ENCODE assay signal across 18 cellular contexts in the genomic region with DNA sequence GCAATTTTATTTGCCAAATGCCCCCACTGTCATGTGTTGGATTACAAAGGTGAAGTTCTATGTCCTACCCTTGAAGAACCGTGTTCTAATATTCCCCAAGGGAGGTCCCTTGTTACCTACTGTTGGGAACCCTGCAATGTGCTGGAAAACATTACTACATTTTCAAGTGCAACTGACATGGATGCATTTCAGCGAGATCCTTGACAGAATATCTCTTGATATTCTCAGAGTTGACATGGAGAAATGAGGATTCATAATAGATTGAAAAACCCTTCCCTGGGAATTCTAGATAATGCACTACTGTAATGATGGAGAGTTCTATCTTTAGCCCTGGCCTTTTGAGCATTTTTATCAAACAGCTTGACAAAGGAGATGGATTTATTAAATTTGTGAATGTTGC.
"Had no signal": no experiment of that assay in that cellular context is flagged by ENCODE, and none has a peak within 500 bp of the region (broad histone marks: within the 10 kb centered on the region; RNA-seq: fewer than 3 reads in every experiment).

No MANE protein-coding gene starts in this region.

- H3K27ac ChIP-seq: coronary artery, dorsolateral prefrontal cortex, esophagus muscularis mucosa, foreskin keratinocyte, gastroesophageal sphincter, hepatocyte, left lung, lower lobe of right lung had no signal

- H2AFZ ChIP-seq: hepatocyte had no signal

- H3K27me3 ChIP-seq: dorsolateral prefrontal cortex, esophagus muscularis mucosa, foreskin keratinocyte, gastroesophageal sphincter, hepatocyte, left lung had no signal

- ATAC-seq: foreskin keratinocyte, gastroesophageal sphincter, left lung, lower lobe of right lung, mucosa of descending colon had no signal

- H3K4me2 ChIP-seq: hepatocyte had no signal

- H3K4me3 ChIP-seq: coronary artery, dorsolateral prefrontal cortex, esophagus muscularis mucosa, gastroesophageal sphincter, hepatocyte, left lung, lower lobe of right lung, mucosa of descending colon had no signal

- H3K9me3 ChIP-seq: esophagus muscularis mucosa, gastroesophageal sphincter, left lung, lower lobe of right lung, mucosa of descending colon had no signal

- DNase-seq: dermis blood vessel endothelial cell; dorsolateral prefrontal cortex; effector CD4-positive, alpha-beta T cell; effector memory CD4-positive, alpha-beta T cell; foreskin keratinocyte; hypothalamus; immature natural killer cell; islet precursor cell; kidney; kidney glomerular epithelial cell; left lung; lower lobe of right lung; mesenchymal stem cell; mucosa of descending colon had no signal

- H3K36me3 ChIP-seq: esophagus muscularis mucosa, gastroesophageal sphincter, left lung, lower lobe of right lung had no signal

- H3K4me1 ChIP-seq: left lung had no signal
